In the genomic region with DNA sequence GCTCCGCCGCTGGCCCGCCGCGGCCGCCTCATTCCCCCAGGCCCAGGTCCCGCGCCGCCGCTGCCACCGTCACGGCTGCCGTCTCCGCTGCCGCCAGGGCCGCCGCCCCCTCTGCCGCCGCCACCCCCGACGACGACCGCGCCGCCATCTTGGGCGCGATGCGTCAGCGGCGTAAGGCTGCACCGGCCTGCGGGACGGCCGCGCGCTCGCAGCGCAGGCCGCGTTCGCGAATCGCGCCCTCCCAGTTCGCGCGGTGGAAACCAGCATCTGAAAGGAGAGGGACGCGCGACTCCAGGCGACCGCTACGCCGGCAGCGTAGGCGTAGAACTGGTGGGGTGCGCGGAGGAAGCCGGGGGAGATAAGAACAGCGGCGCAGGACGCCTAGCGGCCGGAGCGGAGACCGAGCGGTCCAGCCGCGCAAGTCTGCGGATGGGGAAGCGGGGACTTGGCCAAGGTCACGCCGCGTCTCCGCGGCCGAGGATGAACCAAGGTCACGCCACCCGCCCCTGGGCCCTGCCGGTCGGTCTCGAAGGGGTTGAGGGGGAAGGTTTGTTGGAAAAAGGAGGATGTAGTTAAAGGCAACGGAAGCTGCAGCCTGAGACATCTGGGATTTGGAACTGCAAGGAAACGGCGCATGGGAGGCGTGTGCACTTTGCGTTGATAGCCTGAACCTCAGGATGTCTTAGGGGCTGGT, we compare ENCODE assay signal across 1 cellular context.
A peak's percentile ranks its signal among the peaks of the same experiment; 100 is the strongest.
TF ChIP-seq lines count a peak whose summit lies in the region.

Gene NUDT3 (minus strand): TSS at position 173 of the 694 bp plus-strand sequence. CDS start 307 bp downstream, outside the sequence.

TF ChIP-seq in HepG2, 621 proteins besides CTCF, POLR2A, EP300 and RAD21 (continued from another document and continues in another):
- TF ChIP-seq, protein P1, sequence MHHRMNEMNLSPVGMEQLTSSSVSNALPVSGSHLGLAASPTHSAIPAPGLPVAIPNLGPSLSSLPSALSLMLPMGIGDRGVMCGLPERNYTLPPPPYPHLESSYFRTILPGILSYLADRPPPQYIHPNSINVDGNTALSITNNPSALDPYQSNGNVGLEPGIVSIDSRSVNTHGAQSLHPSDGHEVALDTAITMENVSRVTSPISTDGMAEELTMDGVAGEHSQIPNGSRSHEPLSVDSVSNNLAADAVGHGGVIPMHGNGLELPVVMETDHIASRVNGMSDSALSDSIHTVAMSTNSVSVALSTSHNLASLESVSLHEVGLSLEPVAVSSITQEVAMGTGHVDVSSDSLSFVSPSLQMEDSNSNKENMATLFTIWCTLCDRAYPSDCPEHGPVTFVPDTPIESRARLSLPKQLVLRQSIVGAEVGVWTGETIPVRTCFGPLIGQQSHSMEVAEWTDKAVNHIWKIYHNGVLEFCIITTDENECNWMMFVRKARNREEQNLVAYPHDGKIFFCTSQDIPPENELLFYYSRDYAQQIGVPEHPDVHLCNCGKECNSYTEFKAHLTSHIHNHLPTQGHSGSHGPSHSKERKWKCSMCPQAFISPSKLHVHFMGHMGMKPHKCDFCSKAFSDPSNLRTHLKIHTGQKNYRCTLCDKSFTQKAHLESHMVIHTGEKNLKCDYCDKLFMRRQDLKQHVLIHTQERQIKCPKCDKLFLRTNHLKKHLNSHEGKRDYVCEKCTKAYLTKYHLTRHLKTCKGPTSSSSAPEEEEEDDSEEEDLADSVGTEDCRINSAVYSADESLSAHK (CRISPR knock-in tag; IDR thresholded peaks at IDR 0.05; ENCODE audit: borderline replicate concordance), result no peak
- TF ChIP-seq, protein P2, sequence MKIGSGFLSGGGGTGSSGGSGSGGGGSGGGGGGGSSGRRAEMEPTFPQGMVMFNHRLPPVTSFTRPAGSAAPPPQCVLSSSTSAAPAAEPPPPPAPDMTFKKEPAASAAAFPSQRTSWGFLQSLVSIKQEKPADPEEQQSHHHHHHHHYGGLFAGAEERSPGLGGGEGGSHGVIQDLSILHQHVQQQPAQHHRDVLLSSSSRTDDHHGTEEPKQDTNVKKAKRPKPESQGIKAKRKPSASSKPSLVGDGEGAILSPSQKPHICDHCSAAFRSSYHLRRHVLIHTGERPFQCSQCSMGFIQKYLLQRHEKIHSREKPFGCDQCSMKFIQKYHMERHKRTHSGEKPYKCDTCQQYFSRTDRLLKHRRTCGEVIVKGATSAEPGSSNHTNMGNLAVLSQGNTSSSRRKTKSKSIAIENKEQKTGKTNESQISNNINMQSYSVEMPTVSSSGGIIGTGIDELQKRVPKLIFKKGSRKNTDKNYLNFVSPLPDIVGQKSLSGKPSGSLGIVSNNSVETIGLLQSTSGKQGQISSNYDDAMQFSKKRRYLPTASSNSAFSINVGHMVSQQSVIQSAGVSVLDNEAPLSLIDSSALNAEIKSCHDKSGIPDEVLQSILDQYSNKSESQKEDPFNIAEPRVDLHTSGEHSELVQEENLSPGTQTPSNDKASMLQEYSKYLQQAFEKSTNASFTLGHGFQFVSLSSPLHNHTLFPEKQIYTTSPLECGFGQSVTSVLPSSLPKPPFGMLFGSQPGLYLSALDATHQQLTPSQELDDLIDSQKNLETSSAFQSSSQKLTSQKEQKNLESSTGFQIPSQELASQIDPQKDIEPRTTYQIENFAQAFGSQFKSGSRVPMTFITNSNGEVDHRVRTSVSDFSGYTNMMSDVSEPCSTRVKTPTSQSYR (CRISPR knock-in tag; IDR thresholded peaks at IDR 0.05; ENCODE audit: borderline replicate concordance), result peak; percentile 20; the same call in 1 of the 2 replicates
- TF ChIP-seq ZNF891 (CRISPR knock-in tag; IDR thresholded peaks at IDR 0.05) (no peak; the same call in 1 of the 2 replicates), ZNF589 (CRISPR knock-in tag; conservative IDR thresholded peaks at IDR 0.05) (no peak; the same call in none of the 2 replicates), ETV5 (CRISPR knock-in tag; IDR thresholded peaks at IDR 0.05; ENCODE audit: borderline replicate concordance) (peak; percentile 79), NFIB (CRISPR knock-in tag; IDR thresholded peaks at IDR 0.05; ENCODE audit: borderline replicate concordance) (no peak), GATA4 (IDR thresholded peaks at IDR 0.05; ENCODE audit: borderline replicate concordance, low read depth) (no peak; the same call in 1 of the 2 replicates), ZBTB7A (CRISPR knock-in tag; IDR thresholded peaks at IDR 0.05) (0 out of 2 replicates have a peak, but pooled peaks have one; percentile 50), NCOR1 (IDR thresholded peaks at IDR 0.05; ENCODE audit: borderline replicate concordance, low read length) (peak; percentile 25; the same call in 1 of the 2 replicates), HNRNPH1 (optimal IDR thresholded peaks at IDR 0.05; ENCODE audit: low read depth, low read length) (peak; percentile 100), ZNF234 (CRISPR knock-in tag; conservative IDR thresholded peaks at IDR 0.05) (no peak), ZNF737 (CRISPR knock-in tag; IDR thresholded peaks at IDR 0.05; ENCODE audit: borderline replicate concordance) (no peak), PAX8 (CRISPR knock-in tag; IDR thresholded peaks at IDR 0.05; ENCODE audit: borderline replicate concordance) (no peak), RCOR2 (CRISPR knock-in tag; IDR thresholded peaks at IDR 0.05) (peak; percentile 61; the same call in 1 of the 2 replicates), XBP1 (CRISPR knock-in tag; IDR thresholded peaks at IDR 0.05) (no peak), U2AF1 (optimal IDR thresholded peaks at IDR 0.05; ENCODE audit: low read depth, low read length) (peak; percentile 71), PHF8 (CRISPR knock-in tag; IDR thresholded peaks at IDR 0.05) (peak; percentile 53), TCF7L2 (IDR thresholded peaks at IDR 0.05; ENCODE audit: low read depth, low read length) (no peak), ELK4 (CRISPR knock-in tag; IDR thresholded peaks at IDR 0.05; ENCODE audit: borderline replicate concordance) (no peak), ZEB1 (IDR thresholded peaks at IDR 0.05; ENCODE audit: insufficient replicate concordance, low read depth) (no peak), MAX (IDR thresholded peaks at IDR 0.05) (peak; percentile 56), ZNF33A (CRISPR knock-in tag; IDR thresholded peaks at IDR 0.05; ENCODE audit: borderline replicate concordance) (no peak), NFKB2 (CRISPR knock-in tag; IDR thresholded peaks at IDR 0.05; ENCODE audit: borderline replicate concordance) (no peak; the same call in 1 of the 2 replicates), MED13 (CRISPR knock-in tag; IDR thresholded peaks at IDR 0.05) (no peak), ZBTB1 (CRISPR knock-in tag; IDR thresholded peaks at IDR 0.05; ENCODE audit: borderline replicate concordance) (peak; percentile 53; the same call in 1 of the 2 replicates), MTA1 (CRISPR knock-in tag; IDR thresholded peaks at IDR 0.05; ENCODE audit: borderline replicate concordance) (peak; percentile 85; the same call in 1 of the 2 replicates), CREB1 (IDR thresholded peaks at IDR 0.05) (peak; percentile 55; the same call in 1 of the 2 replicates), CREB1 (CRISPR knock-in tag; IDR thresholded peaks at IDR 0.05) (no peak), ZFP36L2 (CRISPR knock-in tag; IDR thresholded peaks at IDR 0.05) (peak; percentile 39; the same call in 1 of the 2 replicates), ZBTB21 (CRISPR knock-in tag; IDR thresholded peaks at IDR 0.05) (no peak), ZBTB3 (CRISPR knock-in tag; IDR thresholded peaks at IDR 0.05; ENCODE audit: borderline replicate concordance, low read depth) (no peak), FOXK1 (CRISPR knock-in tag; IDR thresholded peaks at IDR 0.05; ENCODE audit: borderline replicate concordance, low read depth) (peak; percentile 85; the same call in 1 of the 2 replicates), ZFP82 (CRISPR knock-in tag; IDR thresholded peaks at IDR 0.05; ENCODE audit: borderline replicate concordance) (no peak; the same call in 1 of the 2 replicates), ZNF432 (CRISPR knock-in tag; IDR thresholded peaks at IDR 0.05; ENCODE audit: borderline replicate concordance) (no peak), ZSCAN25 (CRISPR knock-in tag; IDR thresholded peaks at IDR 0.05) (0 out of 2 replicates have a peak, but pooled peaks have one; percentile 62), ZNF503 (CRISPR knock-in tag; IDR thresholded peaks at IDR 0.05) (peak; percentile 62; the same call in 1 of the 2 replicates), SMAD1 (CRISPR knock-in tag; IDR thresholded peaks at IDR 0.05; ENCODE audit: borderline replicate concordance, low read depth) (peak; percentile 52; the same call in 1 of the 2 replicates), RORA (CRISPR knock-in tag; IDR thresholded peaks at IDR 0.05) (no peak), NFKBIZ (CRISPR knock-in tag; IDR thresholded peaks at IDR 0.05) (0 out of 2 replicates have a peak, but pooled peaks have one; percentile 49), ETV6 (CRISPR knock-in tag; conservative IDR thresholded peaks at IDR 0.05) (no peak), ZNF703 (CRISPR knock-in tag; IDR thresholded peaks at IDR 0.05; ENCODE audit: borderline replicate concordance) (no peak)
- TF ChIP-seq, protein P3, sequence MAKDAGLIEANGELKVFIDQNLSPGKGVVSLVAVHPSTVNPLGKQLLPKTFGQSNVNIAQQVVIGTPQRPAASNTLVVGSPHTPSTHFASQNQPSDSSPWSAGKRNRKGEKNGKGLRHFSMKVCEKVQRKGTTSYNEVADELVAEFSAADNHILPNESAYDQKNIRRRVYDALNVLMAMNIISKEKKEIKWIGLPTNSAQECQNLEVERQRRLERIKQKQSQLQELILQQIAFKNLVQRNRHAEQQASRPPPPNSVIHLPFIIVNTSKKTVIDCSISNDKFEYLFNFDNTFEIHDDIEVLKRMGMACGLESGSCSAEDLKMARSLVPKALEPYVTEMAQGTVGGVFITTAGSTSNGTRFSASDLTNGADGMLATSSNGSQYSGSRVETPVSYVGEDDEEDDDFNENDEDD (CRISPR knock-in tag; IDR thresholded peaks at IDR 0.05; ENCODE audit: borderline replicate concordance), result peak; percentile 72; the same call in 1 of the 2 replicates
- TF ChIP-seq, protein P4, sequence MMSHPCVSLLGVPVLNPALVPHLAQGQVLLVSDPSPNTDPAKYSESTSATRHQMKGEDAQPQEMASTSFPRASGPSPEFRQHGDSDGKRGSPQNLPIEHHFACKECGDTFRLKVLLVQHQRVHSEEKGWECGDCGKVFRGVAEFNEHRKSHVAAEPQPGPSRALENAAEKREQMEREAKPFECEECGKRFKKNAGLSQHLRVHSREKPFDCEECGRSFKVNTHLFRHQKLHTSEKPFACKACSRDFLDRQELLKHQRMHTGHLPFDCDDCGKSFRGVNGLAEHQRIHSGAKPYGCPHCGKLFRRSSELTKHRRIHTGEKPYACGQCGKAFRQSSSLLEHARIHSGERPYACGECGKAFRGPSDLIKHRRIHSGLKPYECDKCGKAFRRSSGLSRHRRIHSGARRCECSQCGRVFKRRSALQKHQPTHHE (CRISPR knock-in tag; IDR thresholded peaks at IDR 0.05; ENCODE audit: borderline replicate concordance), result no peak
- TF ChIP-seq, protein P5, sequence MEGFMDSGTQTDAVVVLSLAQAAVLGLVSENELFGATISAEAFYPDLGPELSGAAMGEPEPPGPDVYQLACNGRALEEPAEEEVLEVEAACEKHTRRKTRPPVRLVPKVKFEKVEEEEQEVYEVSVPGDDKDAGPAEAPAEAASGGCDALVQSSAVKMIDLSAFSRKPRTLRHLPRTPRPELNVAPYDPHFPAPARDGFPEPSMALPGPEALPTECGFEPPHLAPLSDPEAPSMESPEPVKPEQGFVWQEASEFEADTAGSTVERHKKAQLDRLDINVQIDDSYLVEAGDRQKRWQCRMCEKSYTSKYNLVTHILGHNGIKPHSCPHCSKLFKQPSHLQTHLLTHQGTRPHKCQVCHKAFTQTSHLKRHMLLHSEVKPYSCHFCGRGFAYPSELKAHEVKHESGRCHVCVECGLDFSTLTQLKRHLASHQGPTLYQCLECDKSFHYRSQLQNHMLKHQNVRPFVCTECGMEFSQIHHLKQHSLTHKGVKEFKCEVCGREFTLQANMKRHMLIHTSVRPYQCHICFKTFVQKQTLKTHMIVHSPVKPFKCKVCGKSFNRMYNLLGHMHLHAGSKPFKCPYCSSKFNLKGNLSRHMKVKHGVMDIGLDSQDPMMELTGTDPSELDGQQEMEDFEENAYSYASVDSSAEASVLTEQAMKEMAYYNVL (CRISPR knock-in tag; IDR thresholded peaks at IDR 0.05; ENCODE audit: borderline replicate concordance), result peak; percentile 81; the same call in 1 of the 2 replicates
- TF ChIP-seq, protein P6, sequence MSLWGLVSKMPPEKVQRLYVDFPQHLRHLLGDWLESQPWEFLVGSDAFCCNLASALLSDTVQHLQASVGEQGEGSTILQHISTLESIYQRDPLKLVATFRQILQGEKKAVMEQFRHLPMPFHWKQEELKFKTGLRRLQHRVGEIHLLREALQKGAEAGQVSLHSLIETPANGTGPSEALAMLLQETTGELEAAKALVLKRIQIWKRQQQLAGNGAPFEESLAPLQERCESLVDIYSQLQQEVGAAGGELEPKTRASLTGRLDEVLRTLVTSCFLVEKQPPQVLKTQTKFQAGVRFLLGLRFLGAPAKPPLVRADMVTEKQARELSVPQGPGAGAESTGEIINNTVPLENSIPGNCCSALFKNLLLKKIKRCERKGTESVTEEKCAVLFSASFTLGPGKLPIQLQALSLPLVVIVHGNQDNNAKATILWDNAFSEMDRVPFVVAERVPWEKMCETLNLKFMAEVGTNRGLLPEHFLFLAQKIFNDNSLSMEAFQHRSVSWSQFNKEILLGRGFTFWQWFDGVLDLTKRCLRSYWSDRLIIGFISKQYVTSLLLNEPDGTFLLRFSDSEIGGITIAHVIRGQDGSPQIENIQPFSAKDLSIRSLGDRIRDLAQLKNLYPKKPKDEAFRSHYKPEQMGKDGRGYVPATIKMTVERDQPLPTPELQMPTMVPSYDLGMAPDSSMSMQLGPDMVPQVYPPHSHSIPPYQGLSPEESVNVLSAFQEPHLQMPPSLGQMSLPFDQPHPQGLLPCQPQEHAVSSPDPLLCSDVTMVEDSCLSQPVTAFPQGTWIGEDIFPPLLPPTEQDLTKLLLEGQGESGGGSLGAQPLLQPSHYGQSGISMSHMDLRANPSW (CRISPR knock-in tag; IDR thresholded peaks at IDR 0.05; ENCODE audit: borderline replicate concordance), result no peak
